ENCODE assay signal across 2 cellular contexts in genomic region chr15:78564743-78565096, GRCh38.
TF ChIP-seq lines count a peak whose summit lies in the region.

No MANE protein-coding gene starts in this region.

TF ChIP-seq in HCT116, 20 proteins besides CTCF, POLR2A, EP300 and RAD21 (continued from another document):
- no peak for TF ChIP-seq ZBTB33 (IDR thresholded peaks at IDR 0.05; ENCODE audit: extremely low read depth, insufficient replicate concordance, low read length)
- TF ChIP-seq ZFX (IDR thresholded peaks at IDR 0.05), result no peak
- no peak for TF ChIP-seq EGR1 (IDR thresholded peaks at IDR 0.05; ENCODE audit: low read depth)
- TF ChIP-seq YY1 (IDR thresholded peaks at IDR 0.05; ENCODE audit: extremely low read depth, insufficient replicate concordance, low read depth, low read length), result no peak
- TF ChIP-seq REST (IDR thresholded peaks at IDR 0.05; ENCODE audit: low read depth), result no peak
- TF ChIP-seq ELF1 (IDR thresholded peaks at IDR 0.05; ENCODE audit: borderline replicate concordance, low read depth), result no peak
- TF ChIP-seq SIN3A (IDR thresholded peaks at IDR 0.05; ENCODE audit: low read depth), result no peak
- TF ChIP-seq SP1 (IDR thresholded peaks at IDR 0.05; ENCODE audit: low read depth), result no peak

TF ChIP-seq in WTC11, 78 proteins besides CTCF, POLR2A, EP300 and RAD21 (continued from another document):
- no peak for TF ChIP-seq ATF6 (CRISPR knock-in tag; IDR thresholded peaks at IDR 0.05)
- no peak for TF ChIP-seq MXD4 (CRISPR knock-in tag; IDR thresholded peaks at IDR 0.05; ENCODE audit: borderline replicate concordance)
- TF ChIP-seq ZNF317 (CRISPR knock-in tag; IDR thresholded peaks at IDR 0.05; ENCODE audit: borderline replicate concordance, low read depth), result no peak
- no peak for TF ChIP-seq ZNF281 (CRISPR knock-in tag; IDR thresholded peaks at IDR 0.05)
- TF ChIP-seq IRF1 (CRISPR knock-in tag; IDR thresholded peaks at IDR 0.05), result no peak
- TF ChIP-seq ZNF219 (CRISPR knock-in tag; IDR thresholded peaks at IDR 0.05; ENCODE audit: borderline replicate concordance), result no peak
- TF ChIP-seq CDX4 (CRISPR knock-in tag; IDR thresholded peaks at IDR 0.05; ENCODE audit: borderline replicate concordance), result no peak
- TF ChIP-seq E2F5 (CRISPR knock-in tag; IDR thresholded peaks at IDR 0.05), result no peak
- TF ChIP-seq AFF4 (CRISPR knock-in tag; IDR thresholded peaks at IDR 0.05; ENCODE audit: borderline replicate concordance), result no peak
- TF ChIP-seq CREB1 (CRISPR knock-in tag; IDR thresholded peaks at IDR 0.05), result no peak
- no peak for TF ChIP-seq NR3C1 (CRISPR knock-in tag; conservative IDR thresholded peaks at IDR 0.05; ENCODE audit: low read depth)
- TF ChIP-seq ZNF396 (CRISPR knock-in tag; IDR thresholded peaks at IDR 0.05; ENCODE audit: borderline replicate concordance), result no peak
- no peak for TF ChIP-seq SOX15 (CRISPR knock-in tag; IDR thresholded peaks at IDR 0.05)
- no peak for TF ChIP-seq TEAD4 (CRISPR knock-in tag; IDR thresholded peaks at IDR 0.05)
- TF ChIP-seq JUN (CRISPR knock-in tag; IDR thresholded peaks at IDR 0.05), result no peak
- TF ChIP-seq TEAD1 (CRISPR knock-in tag; IDR thresholded peaks at IDR 0.05), result no peak
